In the genomic region with DNA sequence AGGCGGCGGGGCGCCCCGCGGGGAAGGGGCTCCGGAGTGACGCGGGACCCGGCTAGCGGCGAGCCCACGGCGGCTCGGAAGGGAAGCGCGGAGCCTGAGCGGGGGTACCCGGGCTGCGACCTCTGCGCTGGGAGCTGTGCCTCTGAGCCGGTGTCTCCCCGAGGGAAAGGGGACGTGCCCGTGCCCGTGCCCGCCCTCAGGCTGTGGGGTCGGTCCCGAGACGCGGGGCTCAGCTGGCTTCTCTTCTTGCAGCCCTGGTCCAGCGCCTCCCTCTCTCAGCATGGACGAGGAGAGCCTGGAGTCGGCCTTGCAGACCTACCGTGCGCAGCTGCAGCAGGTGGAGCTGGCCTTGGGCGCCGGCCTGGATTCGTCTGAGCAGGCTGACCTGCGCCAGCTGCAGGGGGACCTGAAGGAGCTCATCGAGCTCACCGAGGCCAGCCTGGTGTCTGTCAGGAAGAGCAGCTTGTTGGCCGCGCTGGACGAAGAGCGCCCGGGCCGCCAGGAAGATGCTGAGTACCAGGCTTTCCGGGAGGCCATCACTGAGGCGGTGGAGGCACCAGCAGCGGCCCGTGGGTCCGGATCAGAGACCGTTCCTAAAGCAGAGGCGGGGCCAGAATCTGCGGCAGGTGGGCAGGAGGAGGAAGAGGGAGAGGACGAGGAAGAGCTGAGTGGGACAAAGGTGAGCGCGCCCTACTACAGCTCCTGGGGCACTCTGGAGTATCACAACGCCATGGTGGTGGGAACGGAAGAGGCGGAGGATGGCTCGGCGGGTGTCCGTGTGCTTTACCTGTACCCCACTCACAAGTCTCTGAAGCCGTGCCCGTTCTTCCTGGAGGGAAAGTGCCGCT, we compare ENCODE assay signal across 8 cellular contexts. TPM values are rescaled to one million over a fixed set of nuclear protein-coding genes. Genes with fewer than 3 reads are reported as not detected.
DNase-seq lines count a peak whose midpoint lies in the region; ATAC-seq and TF ChIP-seq lines count a peak whose summit lies in the region.

No MANE protein-coding gene starts in this region.

- peaks cover 25% of the 10 kb centered on the region for H3K36me3 ChIP-seq in Loucy (ENCODE audit: insufficient read depth, low read length)
- peaks cover 7 to 35% (median 14%) of the 10 kb centered on the region in 4 donors for H3K36me3 ChIP-seq in liver (ENCODE audit: control insufficient read depth in 4 of 4, insufficient read depth in 3 of 4, low read depth in 1 of 4, low read length in 3 of 4)
- H3K36me3 ChIP-seq in thymus (ENCODE audit: control insufficient read depth, insufficient read depth), result peaks cover 44% of the 10 kb centered on the region

- peaks cover 32% of the 10 kb centered on the region for H3K4me1 ChIP-seq in Loucy (ENCODE audit: insufficient read depth, low read length, poor library complexity, severe bottlenecking)
- H3K4me1 ChIP-seq in liver (ENCODE audit: control insufficient read depth in 4 of 4, insufficient read depth in 4 of 4, low read length in 3 of 4), result peaks cover 5 to 27% (median 25%) of the 10 kb centered on the region in 4 donors
- peaks cover 20% of the 10 kb centered on the region for H3K4me1 ChIP-seq in thymus (ENCODE audit: control insufficient read depth, insufficient read depth, low read length)

- no peaks in the 10 kb centered on the region for H3K9me3 ChIP-seq in Loucy (ENCODE audit: insufficient read depth, low read depth, low read length)
- H3K9me3 ChIP-seq in liver (ENCODE audit: control insufficient read depth in 4 of 4, low read length in 3 of 4), result no peaks in the 10 kb centered on the region
- H3K9me3 ChIP-seq in thymus (ENCODE audit: control insufficient read depth), result no peaks in the 10 kb centered on the region

- peaks cover 4% of the 10 kb centered on the region for H3K27me3 ChIP-seq in Loucy (ENCODE audit: insufficient read depth, low read length, poor library complexity, severe bottlenecking)
- H3K27me3 ChIP-seq in liver (ENCODE audit: control insufficient read depth in 4 of 4, insufficient read depth in 4 of 4, low read length in 3 of 4), result no peaks in the 10 kb centered on the region
- H3K27me3 ChIP-seq in thymus (ENCODE audit: control insufficient read depth, insufficient read depth), result no peaks in the 10 kb centered on the region

- H2AFZ ChIP-seq in Loucy (ENCODE audit: low read length), result no peak overlapping the region

- TF ChIP-seq RAD21 in liver (IDR thresholded peaks at IDR 0.05), result no peak

- H3K27ac ChIP-seq in liver (ENCODE audit: low read depth in 1 of 2, low read length in 2 of 2) (peak overlapping the region in 1 of 2 donors; percentile 25), thymus (ENCODE audit: low read depth) (peak overlapping the region; percentile 89)

- H3K9me2 ChIP-seq in Loucy (replicated peaks; ENCODE audit: low read depth, low read length), result no peaks in the 10 kb centered on the region

- H3K4me1 Mint-ChIP-seq in central memory CD8-positive, alpha-beta T cell, result peaks cover 48% of the 10 kb centered on the region

- H3K36me3 Mint-ChIP-seq in central memory CD8-positive, alpha-beta T cell (ENCODE audit: insufficient read depth), result peaks cover 58% of the 10 kb centered on the region

- TF ChIP-seq CTCF in Loucy (conservative IDR thresholded peaks at IDR 0.05; ENCODE audit: low read length) (no peak), liver (IDR thresholded peaks at IDR 0.05; ENCODE audit: low read depth, low read length, missing input control) (no peak)

- H3K27me3 Mint-ChIP-seq in central memory CD8-positive, alpha-beta T cell, result no peaks in the 10 kb centered on the region

- H3K27ac Mint-ChIP-seq in central memory CD8-positive, alpha-beta T cell (ENCODE audit: low read depth), result peak overlapping the region; percentile 32

- H4K20me1 ChIP-seq in Loucy (ENCODE audit: insufficient read depth, low read length, poor library complexity, severe bottlenecking), result peaks cover 37% of the 10 kb centered on the region

- WGBS in liver, result 21% methylated on average over 67 of the region's 67 CpGs
- 32% methylated on average over 66 of the region's 67 CpGs for WGBS in thymus

- peak; percentile 7 for ATAC-seq in GM19328 (IDR thresholded peaks at IDR 0.05; ENCODE audit: unreplicated experiment)
- ATAC-seq in central memory CD8-positive, alpha-beta T cell (replicated peaks; ENCODE audit: extremely low read depth, poor library complexity, severe bottlenecking), result peak; percentile 27

- no peaks in the 10 kb centered on the region for H3K9me3 Mint-ChIP-seq in central memory CD8-positive, alpha-beta T cell

- H3K9ac ChIP-seq in Loucy (ENCODE audit: low read depth, low read length, poor library complexity, severe bottlenecking) (peak overlapping the region; percentile 93), liver (ENCODE audit: low read depth in 1 of 2, low read length in 2 of 2) (no peak overlapping the region)

- DNase-seq in Ammon's horn (ENCODE audit: low spot score) (peak; percentile 2), 8988T (no peak), C1 segment of cervical spinal cord (lab: John Stamatoyannopoulos, UW) (no peak)
- DNase-seq in central memory CD8-positive, alpha-beta T cell (ENCODE audit: low spot score in 2 of 2), result peak in 1 of 2 donors; percentile 13

- H3K4me3 Mint-ChIP-seq in central memory CD8-positive, alpha-beta T cell, result peak overlapping the region; percentile 84

- peaks cover 92% of the 10 kb centered on the region for H3K79me2 ChIP-seq in Loucy (ENCODE audit: insufficient read depth, low read length)

- peak overlapping the region; percentile 92 for H3K4me2 ChIP-seq in Loucy (ENCODE audit: low read depth, low read length, poor library complexity, severe bottlenecking)

- H3F3A ChIP-seq in Loucy (ENCODE audit: low read depth), result no peaks in the 10 kb centered on the region

- H3K4me3 ChIP-seq in Loucy (ENCODE audit: low read length, poor library complexity, severe bottlenecking), result peak overlapping the region; percentile 96
- peak overlapping the region; percentile 76 to 96 (median 92) for H3K4me3 ChIP-seq in liver (ENCODE audit: low read depth in 1 of 3, low read length in 3 of 3)
- H3K4me3 ChIP-seq in thymus (ENCODE audit: low read length), result peak overlapping the region; percentile 96

TF ChIP-seq in liver, 16 proteins besides CTCF, POLR2A, EP300 and RAD21 (continues in another document):
- TF ChIP-seq TAF1 (conservative IDR thresholded peaks at IDR 0.05) (no peak), EGR1 (IDR thresholded peaks at IDR 0.05; ENCODE audit: low read depth in 2 of 2) (no peak), FOXA2 (IDR thresholded peaks at IDR 0.05) (no peak), SP1 (IDR thresholded peaks at IDR 0.05) (no peak), JUND (IDR thresholded peaks at IDR 0.05) (no peak), YY1 (IDR thresholded peaks at IDR 0.05) (no peak), FOXA1 (IDR thresholded peaks at IDR 0.05) (no peak), RXRA (IDR thresholded peaks at IDR 0.05) (no peak)
- TF ChIP-seq, protein P1, sequence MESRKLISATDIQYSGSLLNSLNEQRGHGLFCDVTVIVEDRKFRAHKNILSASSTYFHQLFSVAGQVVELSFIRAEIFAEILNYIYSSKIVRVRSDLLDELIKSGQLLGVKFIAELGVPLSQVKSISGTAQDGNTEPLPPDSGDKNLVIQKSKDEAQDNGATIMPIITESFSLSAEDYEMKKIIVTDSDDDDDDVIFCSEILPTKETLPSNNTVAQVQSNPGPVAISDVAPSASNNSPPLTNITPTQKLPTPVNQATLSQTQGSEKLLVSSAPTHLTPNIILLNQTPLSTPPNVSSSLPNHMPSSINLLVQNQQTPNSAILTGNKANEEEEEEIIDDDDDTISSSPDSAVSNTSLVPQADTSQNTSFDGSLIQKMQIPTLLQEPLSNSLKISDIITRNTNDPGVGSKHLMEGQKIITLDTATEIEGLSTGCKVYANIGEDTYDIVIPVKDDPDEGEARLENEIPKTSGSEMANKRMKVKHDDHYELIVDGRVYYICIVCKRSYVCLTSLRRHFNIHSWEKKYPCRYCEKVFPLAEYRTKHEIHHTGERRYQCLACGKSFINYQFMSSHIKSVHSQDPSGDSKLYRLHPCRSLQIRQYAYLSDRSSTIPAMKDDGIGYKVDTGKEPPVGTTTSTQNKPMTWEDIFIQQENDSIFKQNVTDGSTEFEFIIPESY (IDR thresholded peaks at IDR 0.05), result no peak
- TF ChIP-seq, protein P2, sequence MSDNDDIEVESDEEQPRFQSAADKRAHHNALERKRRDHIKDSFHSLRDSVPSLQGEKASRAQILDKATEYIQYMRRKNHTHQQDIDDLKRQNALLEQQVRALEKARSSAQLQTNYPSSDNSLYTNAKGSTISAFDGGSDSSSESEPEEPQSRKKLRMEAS (IDR thresholded peaks at IDR 0.05), result no peak
- TF ChIP-seq, protein P3, sequence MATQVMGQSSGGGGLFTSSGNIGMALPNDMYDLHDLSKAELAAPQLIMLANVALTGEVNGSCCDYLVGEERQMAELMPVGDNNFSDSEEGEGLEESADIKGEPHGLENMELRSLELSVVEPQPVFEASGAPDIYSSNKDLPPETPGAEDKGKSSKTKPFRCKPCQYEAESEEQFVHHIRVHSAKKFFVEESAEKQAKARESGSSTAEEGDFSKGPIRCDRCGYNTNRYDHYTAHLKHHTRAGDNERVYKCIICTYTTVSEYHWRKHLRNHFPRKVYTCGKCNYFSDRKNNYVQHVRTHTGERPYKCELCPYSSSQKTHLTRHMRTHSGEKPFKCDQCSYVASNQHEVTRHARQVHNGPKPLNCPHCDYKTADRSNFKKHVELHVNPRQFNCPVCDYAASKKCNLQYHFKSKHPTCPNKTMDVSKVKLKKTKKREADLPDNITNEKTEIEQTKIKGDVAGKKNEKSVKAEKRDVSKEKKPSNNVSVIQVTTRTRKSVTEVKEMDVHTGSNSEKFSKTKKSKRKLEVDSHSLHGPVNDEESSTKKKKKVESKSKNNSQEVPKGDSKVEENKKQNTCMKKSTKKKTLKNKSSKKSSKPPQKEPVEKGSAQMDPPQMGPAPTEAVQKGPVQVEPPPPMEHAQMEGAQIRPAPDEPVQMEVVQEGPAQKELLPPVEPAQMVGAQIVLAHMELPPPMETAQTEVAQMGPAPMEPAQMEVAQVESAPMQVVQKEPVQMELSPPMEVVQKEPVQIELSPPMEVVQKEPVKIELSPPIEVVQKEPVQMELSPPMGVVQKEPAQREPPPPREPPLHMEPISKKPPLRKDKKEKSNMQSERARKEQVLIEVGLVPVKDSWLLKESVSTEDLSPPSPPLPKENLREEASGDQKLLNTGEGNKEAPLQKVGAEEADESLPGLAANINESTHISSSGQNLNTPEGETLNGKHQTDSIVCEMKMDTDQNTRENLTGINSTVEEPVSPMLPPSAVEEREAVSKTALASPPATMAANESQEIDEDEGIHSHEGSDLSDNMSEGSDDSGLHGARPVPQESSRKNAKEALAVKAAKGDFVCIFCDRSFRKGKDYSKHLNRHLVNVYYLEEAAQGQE (IDR thresholded peaks at IDR 0.05), result no peak

RNA-seq across cellular contexts. Expression of a gene that starts 0.7 kb away (rescaled TPM):
- 10 to 100 TPM; 10.3 to 14.7 TPM for total RNA-seq in liver
- polyA plus RNA-seq in liver, result 10 to 100 TPM; 26.2 to 90.5 TPM
- 66.6 TPM for polyA plus RNA-seq in thymus

RNA-seq across cellular contexts. Expression of a gene that starts 0.7 kb away (rescaled TPM):
- total RNA-seq in liver, result 10 to 100 TPM; 14.2 to 21.0 TPM
- polyA plus RNA-seq in liver (10 to 100 TPM; 20.0 to 26.9 TPM), thymus (94.0 TPM)

RNA-seq across cellular contexts. Expression of a gene that starts 12.1 kb away (rescaled TPM):
- under 1 TPM in 1 of 2 donors, not detected in 1; 0.09 TPM for total RNA-seq in liver
- under 1 TPM in 1 of 2 donors, not detected in 1; 0.73 TPM for polyA plus RNA-seq in liver
- 34.7 TPM for polyA plus RNA-seq in thymus

RNA-seq across cellular contexts. Expression of a gene that starts 27.9 kb away (rescaled TPM):
- total RNA-seq in liver, result 10 to 100 TPM; 21.2 to 50.4 TPM
- polyA plus RNA-seq in liver (10 to 100 TPM; 52.8 to 69.0 TPM), thymus (181 TPM)

RNA-seq across cellular contexts. Expression of a gene that starts 31.1 kb away (rescaled TPM):
- total RNA-seq in liver, result 10 to 100 TPM; 22.2 to 27.9 TPM
- 10 to 100 TPM; 31.0 to 39.7 TPM for polyA plus RNA-seq in liver
- 66.1 TPM for polyA plus RNA-seq in thymus

Comparison
In these comparisons a context has a peak if more than half of its experiments do, and no peak if none do; other contexts are left out.
1. RNA of a gene that starts 12.1 kb away (polyA plus RNA-seq): 34.7 TPM in thymus (single experiment); 0.73 TPM in liver; every median in the first group is over 10 times any median in the second.
2. Peak in every context shown above with its lines, with median percentiles within 50 percentile points of each other: H3K4me3 ChIP-seq.